In genomic region chr4:98485816-98486355, GRCh38 we compare ENCODE assay signal across 24 cellular contexts.
DNase-seq lines count a peak whose midpoint lies in the region; ATAC-seq, FAIRE-seq and TF ChIP-seq lines count a peak whose summit lies in the region.
"Had no signal": no experiment of that assay in that cellular context is flagged by ENCODE, and none has a peak within 500 bp of the region (broad histone marks: within the 10 kb centered on the region; RNA-seq: fewer than 3 reads in every experiment).

No MANE protein-coding gene starts in this region.

- H3K36me3 ChIP-seq in HepG2 (replicated peaks in 1 of 2; ENCODE audit: control insufficient read depth in 1 of 2, insufficient read depth in 2 of 2, low read length in 2 of 2) (no peaks in the 10 kb centered on the region), right lobe of liver (no peaks in the 10 kb centered on the region), SJCRH30 (no peaks in the 10 kb centered on the region; the same call in 1 of the 2 replicates)
- H3K36me3 ChIP-seq: heart left ventricle, prostate gland had no signal

- TF ChIP-seq EP300 in HepG2 (IDR thresholded peaks at IDR 0.05; ENCODE audit: low read depth in 2 of 2, low read length in 2 of 2) (no peak), HepG2 (CRISPR knock-in tag; IDR thresholded peaks at IDR 0.05; ENCODE audit: borderline replicate concordance) (no peak)

- CTCF ChIA-PET in HepG2 (lab: Yijun Ruan, JAX; ENCODE audit: low intra/inter-chr PET ratio, low total read pairs), result no interaction called here

- no TSS peak for BruUV-seq in HepG2 (replicated peaks; lab: Mats Ljungman, UMichigan)

- FAIRE-seq in HepG2 (lab: Jason Lieb, UNC), result no peak
- FAIRE-seq: colon had no signal

- POLR2A ChIA-PET in HepG2 (lab: Yijun Ruan, JAX), result no interaction called here

- TF ChIP-seq CTCF in HepG2 (CRISPR knock-in tag; IDR thresholded peaks at IDR 0.05) (no peak), right lobe of liver (IDR thresholded peaks at IDR 0.05) (no peak)

- 4% methylated on average over 7 of the region's 7 CpGs for WGBS in HepG2 (ENCODE audit: low lambda C conversion rate)
- 72% methylated on average over 7 of the region's 7 CpGs for WGBS in right lobe of liver (ENCODE audit: insufficient coverage, low coverage, low lambda C conversion rate, missing lambda C conversion rate)

- no peaks in the 10 kb centered on the region for H3K9me3 Mint-ChIP-seq in T-helper 2 cell treated with Interferon-gamma antibody and Interleukin-4, amounts not matched to agents 5 μg/mL and 100 μg/mL, for 36 hours
- H3K9me3 Mint-ChIP-seq in activated naive CD4-positive, alpha-beta T cell treated with anti-CD3 and anti-CD28 coated beads, Interleukin-2, amount 50 U/mL, for 24 hours, result no peaks in the 10 kb centered on the region
- H3K9me3 Mint-ChIP-seq: H9; stimulated activated naive B cell treated with anti-CD40 and anti-IgM and Interleukin-4, amounts not matched to agents 10 μg/mL and 1 μg/mL and 100 μg/mL, for 72 hours had no signal

- peak overlapping the region; percentile 40 for H3K4me3 Mint-ChIP-seq in T-helper 2 cell treated with Interferon-gamma antibody and Interleukin-4, amounts not matched to agents 5 μg/mL and 100 μg/mL, for 36 hours
- H3K4me3 Mint-ChIP-seq in activated naive CD4-positive, alpha-beta T cell treated with anti-CD3 and anti-CD28 coated beads, Interleukin-2, amount 50 U/mL, for 24 hours, result peak overlapping the region; percentile 47
- H3K4me3 Mint-ChIP-seq: H9; stimulated activated naive B cell treated with anti-CD40 and anti-IgM and Interleukin-4, amounts not matched to agents 10 μg/mL and 1 μg/mL and 100 μg/mL, for 72 hours had no signal

- H3K4me1 ChIP-seq in HepG2 (ENCODE audit: insufficient read depth, low read length) (0 out of 2 replicates have a peak, but pooled peaks cover 6% of the 10 kb centered on the region), right lobe of liver (peaks cover 0 to 6% (median 0%) of the 10 kb centered on the region in 4 donors), SJCRH30 (no peaks in the 10 kb centered on the region)
- H3K4me1 ChIP-seq: heart left ventricle, prostate gland had no signal

- H3K9me3 ChIP-seq in HepG2 (ENCODE audit: low read length) (no peaks in the 10 kb centered on the region), right lobe of liver (no peaks in the 10 kb centered on the region), SJCRH30 (replicated peaks) (peaks cover 3% of the 10 kb centered on the region; the same call in 1 of the 2 replicates)
- H3K9me3 ChIP-seq: heart left ventricle, prostate gland had no signal

- peaks cover 59% of the 10 kb centered on the region for H3K4me1 Mint-ChIP-seq in T-helper 2 cell treated with Interferon-gamma antibody and Interleukin-4, amounts not matched to agents 5 μg/mL and 100 μg/mL, for 36 hours (ENCODE audit: low read depth)
- peaks cover 77% of the 10 kb centered on the region for H3K4me1 Mint-ChIP-seq in activated naive CD4-positive, alpha-beta T cell treated with anti-CD3 and anti-CD28 coated beads, Interleukin-2, amount 50 U/mL, for 24 hours

- no peak overlapping the region; a peak in 1 of 6 replicates for H3K4me3 ChIP-seq in HepG2 (replicated peaks in 1 of 3; ENCODE audit: insufficient read depth in 1 of 3, low read depth in 2 of 3, low read length in 3 of 3)
- H3K4me3 ChIP-seq in right lobe of liver, result no peak overlapping the region
- no peak overlapping the region for H3K4me3 ChIP-seq in SJCRH30
- H3K4me3 ChIP-seq: heart left ventricle, PC-9, prostate gland had no signal

- H3K79me2 ChIP-seq in HepG2 (ENCODE audit: insufficient read depth, low read length), result no peaks in the 10 kb centered on the region

- no peak overlapping the region for H2AFZ ChIP-seq in HepG2 (ENCODE audit: low read length)
- H2AFZ ChIP-seq: PC-9 had no signal

- ATAC-seq in HepG2 (no peak), right lobe of liver (no peak)
- ATAC-seq: heart left ventricle; left cardiac atrium; stimulated activated naive B cell treated with anti-CD40 and anti-IgM and Interleukin-4, amounts not matched to agents 10 μg/mL and 1 μg/mL and 100 μg/mL, for 72 hours had no signal

- H3K36me3 Mint-ChIP-seq in T-helper 2 cell treated with Interferon-gamma antibody and Interleukin-4, amounts not matched to agents 5 μg/mL and 100 μg/mL, for 36 hours (ENCODE audit: low read depth), result peaks cover 18% of the 10 kb centered on the region
- H3K36me3 Mint-ChIP-seq in activated naive CD4-positive, alpha-beta T cell treated with anti-CD3 and anti-CD28 coated beads, Interleukin-2, amount 50 U/mL, for 24 hours, result peaks cover 13% of the 10 kb centered on the region

- H3K27me3 Mint-ChIP-seq in T-helper 2 cell treated with Interferon-gamma antibody and Interleukin-4, amounts not matched to agents 5 μg/mL and 100 μg/mL, for 36 hours (ENCODE audit: low read depth), result no peaks in the 10 kb centered on the region
- H3K27me3 Mint-ChIP-seq in activated naive CD4-positive, alpha-beta T cell treated with anti-CD3 and anti-CD28 coated beads, Interleukin-2, amount 50 U/mL, for 24 hours, result no peaks in the 10 kb centered on the region
- H3K27me3 Mint-ChIP-seq: stimulated activated naive B cell treated with anti-CD40 and anti-IgM and Interleukin-4, amounts not matched to agents 10 μg/mL and 1 μg/mL and 100 μg/mL, for 72 hours had no signal

- no peak overlapping the region for H3K27ac ChIP-seq in HepG2 (ENCODE audit: extremely low read length, insufficient read depth, low read length)
- no peak overlapping the region for H3K27ac ChIP-seq in right lobe of liver
- H3K27ac ChIP-seq in SJCRH30, result no peak overlapping the region
- H3K27ac ChIP-seq: heart left ventricle, PC-9, prostate gland had no signal

- DNase-seq in HepG2 (ENCODE audit: low spot score), result peak; percentile 10
- DNase-seq in right lobe of liver, result no peak
- DNase-seq in T-helper 2 cell treated with Interferon-gamma antibody and Interleukin-4, amounts not matched to agents 5 μg/mL and 100 μg/mL, for 36 hours (ENCODE audit: low spot score), result no peak
- peak; percentile 25 for DNase-seq in stimulated activated CD4-positive, alpha-beta T cell treated with anti-CD3 and anti-CD28 coated beads, Interleukin-4, amount 100 ng/mL, for 24 hours
- no peak for DNase-seq in Kasumi-1 (lab: John Stamatoyannopoulos, UW)
- DNase-seq in SJCRH30, result no peak
- DNase-seq: activated CD4-positive, CD25-positive, alpha-beta regulatory T cell treated with anti-CD3 and anti-CD28 coated beads, Interleukin-2, amount 50 U/mL, for 72 hours; effector CD8-positive, alpha-beta T cell; erythroblast; H9; heart left ventricle; Karpas-422; left cardiac atrium; mammary epithelial cell; NCI-H1694; NCI-H2171; NCI-H524; NK-92 treated with Interleukin-12 subunit alpha and Interleukin-12 subunit beta, amount 100 ng/mL, for 24 hours; PC-9; SHP77 treated with DMSO at 0.1 percent for 48 hours; stimulated activated naive B cell treated with anti-CD40 and anti-IgM and Interleukin-4, amounts not matched to agents 10 μg/mL and 1 μg/mL and 100 μg/mL, for 72 hours had no signal

- H3K4me2 ChIP-seq in HepG2 (ENCODE audit: low read depth, low read length), result peak overlapping the region; percentile 31
- H3K4me2 ChIP-seq: PC-9 had no signal

- H4K20me1 ChIP-seq in HepG2 (ENCODE audit: insufficient read depth, low read length), result no peaks in the 10 kb centered on the region

- intact Hi-C loops in HepG2 (cut with micrococcal nuclease; ENCODE audit: unreplicated experiment), result no loop called here
- intact Hi-C loops in right lobe of liver (cut with DNase I), result no loop called here

- TF ChIP-seq RAD21 in HepG2 (CRISPR knock-in tag; IDR thresholded peaks at IDR 0.05), result no peak

- in situ Hi-C loops in HepG2 (cut with HindIII; ENCODE audit: extremely low pct_ligation_motif_present, low pct_unique_long_range_greater_than_20kb), result no loop called here

- H3K27me3 ChIP-seq in HepG2 (ENCODE audit: control insufficient read depth in 1 of 2, insufficient read depth in 2 of 2, low read length in 2 of 2) (0 out of 5 replicates have a peak, but pooled peaks cover 0 to 5% of the 10 kb centered on the region in 2 experiments), right lobe of liver (no peaks in the 10 kb centered on the region), SJCRH30 (no peaks in the 10 kb centered on the region)
- H3K27me3 ChIP-seq: heart left ventricle had no signal

- H3K27ac Mint-ChIP-seq in T-helper 2 cell treated with Interferon-gamma antibody and Interleukin-4, amounts not matched to agents 5 μg/mL and 100 μg/mL, for 36 hours, result peak overlapping the region; percentile 64
- peak overlapping the region; percentile 93 for H3K27ac Mint-ChIP-seq in activated naive CD4-positive, alpha-beta T cell treated with anti-CD3 and anti-CD28 coated beads, Interleukin-2, amount 50 U/mL, for 24 hours

- H3K9ac ChIP-seq in HepG2 (ENCODE audit: insufficient read depth, low read depth, low read length), result no peak overlapping the region

- TF ChIP-seq POLR2A in HepG2 (IDR thresholded peaks at IDR 0.05; ENCODE audit: insufficient read depth in 1 of 2, low read depth in 2 of 2, low read length in 2 of 2) (no peak), right lobe of liver (IDR thresholded peaks at IDR 0.05) (no peak)

TF ChIP-seq in HepG2, 621 proteins besides CTCF, POLR2A, EP300 and RAD21:
- TF ChIP-seq TAF1 (CRISPR knock-in tag; IDR thresholded peaks at IDR 0.05), result no peak

Comparison
In these comparisons a context has a peak if more than half of its experiments do, and no peak if none do; other contexts are left out.
1. DNase-seq: peak in HepG2 (single experiment) and stimulated activated CD4-positive, alpha-beta T cell treated with anti-CD3 and anti-CD28 coated beads, Interleukin-4, amount 100 ng/mL, for 24 hours (single experiment); none in right lobe of liver (0 of 3), T-helper 2 cell treated with Interferon-gamma antibody and Interleukin-4, amounts not matched to agents 5 μg/mL and 100 μg/mL, for 36 hours (single experiment), Kasumi-1 (0 of 2) and SJCRH30 (0 of 2).